Comparison of ENCODE assay signal across 1 cellular context in the genomic region with DNA sequence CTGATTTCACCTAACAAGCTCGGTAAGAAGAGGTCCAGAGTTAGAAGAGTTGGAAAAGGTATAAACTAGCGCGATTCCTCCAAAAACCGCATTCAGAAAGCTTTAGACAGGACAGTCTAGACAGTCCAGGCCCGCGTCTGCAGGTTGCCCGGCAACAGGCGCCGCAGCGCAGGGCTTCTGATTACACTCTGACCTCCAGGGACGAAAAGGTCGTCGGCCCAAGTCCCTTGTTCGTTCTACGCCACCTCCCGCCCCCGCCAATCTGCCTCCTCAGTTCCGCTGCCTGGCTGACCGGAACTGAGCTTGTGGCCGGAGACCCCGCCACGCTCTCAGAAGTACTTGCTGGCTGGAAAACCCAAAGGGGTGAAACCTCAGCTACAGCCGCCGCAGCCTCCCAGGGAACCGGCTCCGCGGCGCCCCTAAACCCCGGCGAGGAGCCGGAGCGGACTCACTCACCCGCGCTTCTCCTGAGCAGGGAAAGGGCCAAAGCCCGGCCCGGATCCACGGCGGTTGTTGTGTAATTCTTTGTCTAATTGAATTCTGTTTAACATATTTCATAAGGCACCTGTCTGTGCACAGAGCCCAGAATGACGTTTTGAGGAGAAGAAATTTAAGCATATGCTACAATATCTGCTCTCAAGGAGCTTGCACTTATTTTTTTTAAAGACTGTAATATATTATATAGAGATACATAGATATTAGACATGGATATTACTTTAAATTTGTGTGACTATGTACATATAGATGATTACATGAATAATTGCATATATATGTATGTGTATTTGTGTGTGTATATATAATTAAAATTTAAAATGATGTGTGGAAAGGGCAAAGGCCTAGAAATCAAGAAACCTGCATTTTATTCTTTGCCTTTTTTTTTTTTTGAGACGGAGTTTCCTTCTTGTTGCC.
TF ChIP-seq lines count a peak whose summit lies in the region.

A gene (minus strand): TSS at position 407 of the 909 bp plus-strand sequence. CDS start 3,826 bp downstream, outside the sequence.

TF ChIP-seq in GM12878, 131 proteins besides CTCF, POLR2A, EP300 and RAD21 (continued from another document and continues in another):
- TF ChIP-seq, protein P1, sequence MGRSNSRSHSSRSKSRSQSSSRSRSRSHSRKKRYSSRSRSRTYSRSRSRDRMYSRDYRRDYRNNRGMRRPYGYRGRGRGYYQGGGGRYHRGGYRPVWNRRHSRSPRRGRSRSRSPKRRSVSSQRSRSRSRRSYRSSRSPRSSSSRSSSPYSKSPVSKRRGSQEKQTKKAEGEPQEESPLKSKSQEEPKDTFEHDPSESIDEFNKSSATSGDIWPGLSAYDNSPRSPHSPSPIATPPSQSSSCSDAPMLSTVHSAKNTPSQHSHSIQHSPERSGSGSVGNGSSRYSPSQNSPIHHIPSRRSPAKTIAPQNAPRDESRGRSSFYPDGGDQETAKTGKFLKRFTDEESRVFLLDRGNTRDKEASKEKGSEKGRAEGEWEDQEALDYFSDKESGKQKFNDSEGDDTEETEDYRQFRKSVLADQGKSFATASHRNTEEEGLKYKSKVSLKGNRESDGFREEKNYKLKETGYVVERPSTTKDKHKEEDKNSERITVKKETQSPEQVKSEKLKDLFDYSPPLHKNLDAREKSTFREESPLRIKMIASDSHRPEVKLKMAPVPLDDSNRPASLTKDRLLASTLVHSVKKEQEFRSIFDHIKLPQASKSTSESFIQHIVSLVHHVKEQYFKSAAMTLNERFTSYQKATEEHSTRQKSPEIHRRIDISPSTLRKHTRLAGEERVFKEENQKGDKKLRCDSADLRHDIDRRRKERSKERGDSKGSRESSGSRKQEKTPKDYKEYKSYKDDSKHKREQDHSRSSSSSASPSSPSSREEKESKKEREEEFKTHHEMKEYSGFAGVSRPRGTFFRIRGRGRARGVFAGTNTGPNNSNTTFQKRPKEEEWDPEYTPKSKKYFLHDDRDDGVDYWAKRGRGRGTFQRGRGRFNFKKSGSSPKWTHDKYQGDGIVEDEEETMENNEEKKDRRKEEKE (IDR thresholded peaks at IDR 0.05): no peak
- TF ChIP-seq FOS (IDR thresholded peaks at IDR 0.05; ENCODE audit: borderline replicate concordance, extremely low read depth, insufficient read length): no peak
- no peak for TF ChIP-seq MYC (IDR thresholded peaks at IDR 0.05; ENCODE audit: insufficient read depth, insufficient read length, insufficient replicate concordance, low read length, severe bottlenecking)
- TF ChIP-seq SREBF2 (IDR thresholded peaks at IDR 0.05; ENCODE audit: low read length): no peak
- TF ChIP-seq HCFC1 (IDR thresholded peaks at IDR 0.05; ENCODE audit: low read length): no peak
- peak; percentile 43; the same call in 1 of the 2 replicates for TF ChIP-seq LARP7 (IDR thresholded peaks at IDR 0.05)
- TF ChIP-seq, protein P2, sequence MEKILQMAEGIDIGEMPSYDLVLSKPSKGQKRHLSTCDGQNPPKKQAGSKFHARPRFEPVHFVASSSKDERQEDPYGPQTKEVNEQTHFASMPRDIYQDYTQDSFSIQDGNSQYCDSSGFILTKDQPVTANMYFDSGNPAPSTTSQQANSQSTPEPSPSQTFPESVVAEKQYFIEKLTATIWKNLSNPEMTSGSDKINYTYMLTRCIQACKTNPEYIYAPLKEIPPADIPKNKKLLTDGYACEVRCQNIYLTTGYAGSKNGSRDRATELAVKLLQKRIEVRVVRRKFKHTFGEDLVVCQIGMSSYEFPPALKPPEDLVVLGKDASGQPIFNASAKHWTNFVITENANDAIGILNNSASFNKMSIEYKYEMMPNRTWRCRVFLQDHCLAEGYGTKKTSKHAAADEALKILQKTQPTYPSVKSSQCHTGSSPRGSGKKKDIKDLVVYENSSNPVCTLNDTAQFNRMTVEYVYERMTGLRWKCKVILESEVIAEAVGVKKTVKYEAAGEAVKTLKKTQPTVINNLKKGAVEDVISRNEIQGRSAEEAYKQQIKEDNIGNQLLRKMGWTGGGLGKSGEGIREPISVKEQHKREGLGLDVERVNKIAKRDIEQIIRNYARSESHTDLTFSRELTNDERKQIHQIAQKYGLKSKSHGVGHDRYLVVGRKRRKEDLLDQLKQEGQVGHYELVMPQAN (conservative IDR thresholded peaks at IDR 0.05): no peak
- TF ChIP-seq STAT1 (conservative IDR thresholded peaks at IDR 0.05): no peak
- peak; percentile 15 to 33; a peak in 1 of 4 replicates for TF ChIP-seq BHLHE40 (IDR thresholded peaks at IDR 0.05; ENCODE audit: borderline replicate concordance in 1 of 2, low read depth in 2 of 2, low read length in 1 of 2)
- TF ChIP-seq, protein P3, sequence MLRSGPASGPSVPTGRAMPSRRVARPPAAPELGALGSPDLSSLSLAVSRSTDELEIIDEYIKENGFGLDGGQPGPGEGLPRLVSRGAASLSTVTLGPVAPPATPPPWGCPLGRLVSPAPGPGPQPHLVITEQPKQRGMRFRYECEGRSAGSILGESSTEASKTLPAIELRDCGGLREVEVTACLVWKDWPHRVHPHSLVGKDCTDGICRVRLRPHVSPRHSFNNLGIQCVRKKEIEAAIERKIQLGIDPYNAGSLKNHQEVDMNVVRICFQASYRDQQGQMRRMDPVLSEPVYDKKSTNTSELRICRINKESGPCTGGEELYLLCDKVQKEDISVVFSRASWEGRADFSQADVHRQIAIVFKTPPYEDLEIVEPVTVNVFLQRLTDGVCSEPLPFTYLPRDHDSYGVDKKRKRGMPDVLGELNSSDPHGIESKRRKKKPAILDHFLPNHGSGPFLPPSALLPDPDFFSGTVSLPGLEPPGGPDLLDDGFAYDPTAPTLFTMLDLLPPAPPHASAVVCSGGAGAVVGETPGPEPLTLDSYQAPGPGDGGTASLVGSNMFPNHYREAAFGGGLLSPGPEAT (IDR thresholded peaks at IDR 0.05; ENCODE audit: low read depth): peak; percentile 92
- peak; percentile 27; the same call in 1 of the 2 replicates for TF ChIP-seq GABPA (IDR thresholded peaks at IDR 0.05; ENCODE audit: low read depth)
- TF ChIP-seq KAT2A (conservative IDR thresholded peaks at IDR 0.05; ENCODE audit: control insufficient read depth, low read depth, low read length): no peak
- no peak for TF ChIP-seq SMC3 (IDR thresholded peaks at IDR 0.05; ENCODE audit: borderline replicate concordance, low read length)
- peak; percentile 60 to 66; a peak in 2 of 4 replicates for TF ChIP-seq IKZF2 (IDR thresholded peaks at IDR 0.05)
- TF ChIP-seq NRF1 (conservative IDR thresholded peaks at IDR 0.05; ENCODE audit: low read depth, low read length): no peak
- TF ChIP-seq ZNF207 (IDR thresholded peaks at IDR 0.05; ENCODE audit: borderline replicate concordance): no peak
- no peak for TF ChIP-seq POLR2AphosphoS2 (IDR thresholded peaks at IDR 0.05; ENCODE audit: low read depth, low read length)
- no peak for TF ChIP-seq PAX8 (IDR thresholded peaks at IDR 0.05)
- no peak for TF ChIP-seq ATF7 (IDR thresholded peaks at IDR 0.05; ENCODE audit: low read depth)
- TF ChIP-seq PML (IDR thresholded peaks at IDR 0.05; ENCODE audit: low read length): peak; percentile 62; the same call in 1 of the 2 replicates
- peak; percentile 65; the same call in 1 of the 2 replicates for TF ChIP-seq GATAD2B (conservative IDR thresholded peaks at IDR 0.05; ENCODE audit: low read depth)
- TF ChIP-seq DPF2 (IDR thresholded peaks at IDR 0.05): peak; percentile 78
- TF ChIP-seq MTA2 (IDR thresholded peaks at IDR 0.05; ENCODE audit: low read depth): peak; percentile 29; the same call in 1 of the 2 replicates
- peak; percentile 72; the same call in 1 of the 2 replicates for TF ChIP-seq IRF4 (IDR thresholded peaks at IDR 0.05; ENCODE audit: low read depth, low read length)
- no peak for TF ChIP-seq TCF7 (IDR thresholded peaks at IDR 0.05; ENCODE audit: borderline replicate concordance)
- no peak for TF ChIP-seq TCF12 (IDR thresholded peaks at IDR 0.05; ENCODE audit: low read depth, low read length)
- peak; percentile 81; the same call in 1 of the 2 replicates for TF ChIP-seq FOXM1 (IDR thresholded peaks at IDR 0.05; ENCODE audit: low read depth, low read length)
- peak; percentile 89 for TF ChIP-seq CBFB (IDR thresholded peaks at IDR 0.05; ENCODE audit: low read depth)
- peak in 1 of 2 experiments; percentile 13; a peak in 1 of 4 replicates for TF ChIP-seq CEBPB (IDR thresholded peaks at IDR 0.05; ENCODE audit: borderline replicate concordance in 1 of 2, low read depth in 2 of 2, low read length in 2 of 2)
- no peak for TF ChIP-seq ASH2L (IDR thresholded peaks at IDR 0.05; ENCODE audit: borderline replicate concordance, low read depth)
- TF ChIP-seq, protein P4, sequence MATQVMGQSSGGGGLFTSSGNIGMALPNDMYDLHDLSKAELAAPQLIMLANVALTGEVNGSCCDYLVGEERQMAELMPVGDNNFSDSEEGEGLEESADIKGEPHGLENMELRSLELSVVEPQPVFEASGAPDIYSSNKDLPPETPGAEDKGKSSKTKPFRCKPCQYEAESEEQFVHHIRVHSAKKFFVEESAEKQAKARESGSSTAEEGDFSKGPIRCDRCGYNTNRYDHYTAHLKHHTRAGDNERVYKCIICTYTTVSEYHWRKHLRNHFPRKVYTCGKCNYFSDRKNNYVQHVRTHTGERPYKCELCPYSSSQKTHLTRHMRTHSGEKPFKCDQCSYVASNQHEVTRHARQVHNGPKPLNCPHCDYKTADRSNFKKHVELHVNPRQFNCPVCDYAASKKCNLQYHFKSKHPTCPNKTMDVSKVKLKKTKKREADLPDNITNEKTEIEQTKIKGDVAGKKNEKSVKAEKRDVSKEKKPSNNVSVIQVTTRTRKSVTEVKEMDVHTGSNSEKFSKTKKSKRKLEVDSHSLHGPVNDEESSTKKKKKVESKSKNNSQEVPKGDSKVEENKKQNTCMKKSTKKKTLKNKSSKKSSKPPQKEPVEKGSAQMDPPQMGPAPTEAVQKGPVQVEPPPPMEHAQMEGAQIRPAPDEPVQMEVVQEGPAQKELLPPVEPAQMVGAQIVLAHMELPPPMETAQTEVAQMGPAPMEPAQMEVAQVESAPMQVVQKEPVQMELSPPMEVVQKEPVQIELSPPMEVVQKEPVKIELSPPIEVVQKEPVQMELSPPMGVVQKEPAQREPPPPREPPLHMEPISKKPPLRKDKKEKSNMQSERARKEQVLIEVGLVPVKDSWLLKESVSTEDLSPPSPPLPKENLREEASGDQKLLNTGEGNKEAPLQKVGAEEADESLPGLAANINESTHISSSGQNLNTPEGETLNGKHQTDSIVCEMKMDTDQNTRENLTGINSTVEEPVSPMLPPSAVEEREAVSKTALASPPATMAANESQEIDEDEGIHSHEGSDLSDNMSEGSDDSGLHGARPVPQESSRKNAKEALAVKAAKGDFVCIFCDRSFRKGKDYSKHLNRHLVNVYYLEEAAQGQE (IDR thresholded peaks at IDR 0.05; ENCODE audit: low read depth, low read length): no peak
- TF ChIP-seq TARDBP (IDR thresholded peaks at IDR 0.05; ENCODE audit: borderline replicate concordance): no peak; the same call in 1 of the 2 replicates
- TF ChIP-seq, protein P5, sequence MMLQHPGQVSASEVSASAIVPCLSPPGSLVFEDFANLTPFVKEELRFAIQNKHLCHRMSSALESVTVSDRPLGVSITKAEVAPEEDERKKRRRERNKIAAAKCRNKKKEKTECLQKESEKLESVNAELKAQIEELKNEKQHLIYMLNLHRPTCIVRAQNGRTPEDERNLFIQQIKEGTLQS (IDR thresholded peaks at IDR 0.05; ENCODE audit: borderline replicate concordance, extremely low read depth, low read depth, low read length): no peak
- no peak for TF ChIP-seq SUPT20H (IDR thresholded peaks at IDR 0.05; ENCODE audit: borderline replicate concordance, control insufficient read depth, low read depth, low read length)
- TF ChIP-seq ZSCAN29 (IDR thresholded peaks at IDR 0.05): peak; percentile 93
- TF ChIP-seq, protein P6, sequence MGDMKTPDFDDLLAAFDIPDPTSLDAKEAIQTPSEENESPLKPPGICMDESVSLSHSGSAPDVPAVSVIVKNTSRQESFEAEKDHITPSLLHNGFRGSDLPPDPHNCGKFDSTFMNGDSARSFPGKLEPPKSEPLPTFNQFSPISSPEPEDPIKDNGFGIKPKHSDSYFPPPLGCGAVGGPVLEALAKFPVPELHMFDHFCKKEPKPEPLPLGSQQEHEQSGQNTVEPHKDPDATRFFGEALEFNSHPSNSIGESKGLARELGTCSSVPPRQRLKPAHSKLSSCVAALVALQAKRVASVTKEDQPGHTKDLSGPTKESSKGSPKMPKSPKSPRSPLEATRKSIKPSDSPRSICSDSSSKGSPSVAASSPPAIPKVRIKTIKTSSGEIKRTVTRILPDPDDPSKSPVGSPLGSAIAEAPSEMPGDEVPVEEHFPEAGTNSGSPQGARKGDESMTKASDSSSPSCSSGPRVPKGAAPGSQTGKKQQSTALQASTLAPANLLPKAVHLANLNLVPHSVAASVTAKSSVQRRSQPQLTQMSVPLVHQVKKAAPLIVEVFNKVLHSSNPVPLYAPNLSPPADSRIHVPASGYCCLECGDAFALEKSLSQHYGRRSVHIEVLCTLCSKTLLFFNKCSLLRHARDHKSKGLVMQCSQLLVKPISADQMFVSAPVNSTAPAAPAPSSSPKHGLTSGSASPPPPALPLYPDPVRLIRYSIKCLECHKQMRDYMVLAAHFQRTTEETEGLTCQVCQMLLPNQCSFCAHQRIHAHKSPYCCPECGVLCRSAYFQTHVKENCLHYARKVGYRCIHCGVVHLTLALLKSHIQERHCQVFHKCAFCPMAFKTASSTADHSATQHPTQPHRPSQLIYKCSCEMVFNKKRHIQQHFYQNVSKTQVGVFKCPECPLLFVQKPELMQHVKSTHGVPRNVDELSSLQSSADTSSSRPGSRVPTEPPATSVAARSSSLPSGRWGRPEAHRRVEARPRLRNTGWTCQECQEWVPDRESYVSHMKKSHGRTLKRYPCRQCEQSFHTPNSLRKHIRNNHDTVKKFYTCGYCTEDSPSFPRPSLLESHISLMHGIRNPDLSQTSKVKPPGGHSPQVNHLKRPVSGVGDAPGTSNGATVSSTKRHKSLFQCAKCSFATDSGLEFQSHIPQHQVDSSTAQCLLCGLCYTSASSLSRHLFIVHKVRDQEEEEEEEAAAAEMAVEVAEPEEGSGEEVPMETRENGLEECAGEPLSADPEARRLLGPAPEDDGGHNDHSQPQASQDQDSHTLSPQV (IDR thresholded peaks at IDR 0.05): no peak
- TF ChIP-seq ZBED1 (IDR thresholded peaks at IDR 0.05; ENCODE audit: borderline replicate concordance): no peak
- no peak for TF ChIP-seq JUNB (IDR thresholded peaks at IDR 0.05)
- 0 out of 2 replicates have a peak, but pooled peaks have one; percentile 24 for TF ChIP-seq RFX5 (IDR thresholded peaks at IDR 0.05; ENCODE audit: low read depth, low read length)
- peak; percentile 88; the same call in 1 of the 2 replicates for TF ChIP-seq ESRRA (IDR thresholded peaks at IDR 0.05; ENCODE audit: low read length)
- 0 out of 2 replicates have a peak, but pooled peaks have one; percentile 41 for TF ChIP-seq CHD2 (IDR thresholded peaks at IDR 0.05; ENCODE audit: borderline replicate concordance, low read depth, low read length)
- TF ChIP-seq, protein P7, sequence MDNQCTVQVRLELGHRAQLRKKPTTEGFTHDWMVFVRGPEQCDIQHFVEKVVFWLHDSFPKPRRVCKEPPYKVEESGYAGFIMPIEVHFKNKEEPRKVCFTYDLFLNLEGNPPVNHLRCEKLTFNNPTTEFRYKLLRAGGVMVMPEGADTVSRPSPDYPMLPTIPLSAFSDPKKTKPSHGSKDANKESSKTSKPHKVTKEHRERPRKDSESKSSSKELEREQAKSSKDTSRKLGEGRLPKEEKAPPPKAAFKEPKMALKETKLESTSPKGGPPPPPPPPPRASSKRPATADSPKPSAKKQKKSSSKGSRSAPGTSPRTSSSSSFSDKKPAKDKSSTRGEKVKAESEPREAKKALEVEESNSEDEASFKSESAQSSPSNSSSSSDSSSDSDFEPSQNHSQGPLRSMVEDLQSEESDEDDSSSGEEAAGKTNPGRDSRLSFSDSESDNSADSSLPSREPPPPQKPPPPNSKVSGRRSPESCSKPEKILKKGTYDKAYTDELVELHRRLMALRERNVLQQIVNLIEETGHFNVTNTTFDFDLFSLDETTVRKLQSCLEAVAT (IDR thresholded peaks at IDR 0.05): 0 out of 2 replicates have a peak, but pooled peaks have one; percentile 43
- TF ChIP-seq ETV6 (conservative IDR thresholded peaks at IDR 0.05 in 1 of 2, IDR thresholded peaks at IDR 0.05 in 1 of 2; ENCODE audit: borderline replicate concordance in 1 of 2, low read depth in 1 of 2): peak in 1 of 2 experiments; percentile 39; a peak in 1 of 4 replicates
